ENCODE assay signal across 7 cellular contexts in genomic region chr10:47054936-47055335, GRCh38.
"Had no signal": no experiment of that assay in that cellular context is flagged by ENCODE, and none has a peak within 500 bp of the region (broad histone marks: within the 10 kb centered on the region; RNA-seq: fewer than 3 reads in every experiment).

No MANE protein-coding gene starts in this region.

- H3K9me3 ChIP-seq: HAP-1 had no signal

- H3K36me3 ChIP-seq: HAP-1 had no signal

- H3K4me3 ChIP-seq: GM23248, HAP-1 had no signal

- H3K27ac ChIP-seq: GM23248 had no signal

- DNase-seq: GM23248, GOT3, H7, HFFc6, IMR-90 had no signal

- H3K4me1 ChIP-seq: HAP-1 had no signal

- ATAC-seq: HCT116 had no signal
